9 cellular contexts compared by ENCODE assay signal in the genomic region with DNA sequence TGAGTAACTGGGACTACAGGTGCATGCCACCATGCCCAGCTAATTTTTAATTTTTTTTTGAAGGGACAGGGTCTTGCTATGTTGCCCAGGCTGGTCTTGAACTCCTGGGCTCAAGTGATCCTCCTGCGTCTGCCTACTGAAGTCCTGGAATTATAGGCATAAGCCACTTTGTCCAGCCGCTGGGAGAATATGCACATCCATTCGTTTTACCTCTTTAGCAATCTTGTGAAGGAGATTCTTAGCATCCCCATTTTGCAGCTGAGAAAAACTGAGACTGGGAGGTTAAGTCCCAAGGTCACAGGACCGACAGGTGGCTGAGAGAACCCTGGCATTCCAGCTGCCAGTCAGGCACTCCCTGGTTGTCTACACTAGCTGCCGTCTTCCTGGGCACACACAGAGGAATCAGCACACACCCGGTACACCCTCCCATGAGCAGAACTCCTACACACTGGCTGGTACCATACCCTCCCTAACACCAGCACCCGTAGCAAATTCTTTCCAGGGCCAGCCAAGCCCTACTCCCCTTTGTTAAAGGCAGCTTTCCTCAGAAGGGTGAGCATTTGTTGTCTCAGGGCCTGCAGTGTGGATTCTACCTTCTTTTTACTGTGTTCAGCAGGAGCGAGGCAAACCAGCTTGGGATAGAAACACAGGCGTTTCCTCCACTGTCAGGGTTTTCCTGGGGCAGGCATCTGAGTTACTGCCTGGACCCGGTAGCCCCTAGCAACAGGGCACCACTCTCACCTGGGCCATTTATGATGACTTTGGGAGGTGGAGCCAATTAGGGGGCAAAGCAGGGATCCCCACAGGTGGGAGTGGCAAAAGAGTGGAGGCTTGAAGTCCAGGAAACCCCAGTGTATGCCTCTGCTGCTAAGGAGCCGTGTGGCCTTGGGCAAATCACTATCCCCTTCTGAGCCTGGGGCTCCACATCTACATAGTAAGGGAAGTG.
A peak's percentile ranks its signal among the peaks of the same experiment; 100 is the strongest.
DNase-seq lines count a peak whose midpoint lies in the region; ATAC-seq and TF ChIP-seq lines count a peak whose summit lies in the region.
"Had no signal": no experiment of that assay in that cellular context is flagged by ENCODE, and none has a peak within 500 bp of the region (broad histone marks: within the 10 kb centered on the region; RNA-seq: fewer than 3 reads in every experiment).

No MANE protein-coding gene starts in this region.

- peaks cover 1% of the 10 kb centered on the region for H3K36me3 Mint-ChIP-seq in activated T-helper 1 cell treated with anti-CD3 and anti-CD28 coated beads, Interleukin-12 subunit alpha, Interleukin-12 subunit beta, Interleukin-2, Interleukin-4 antibody, amounts not matched to agents 30 ng/mL and 10 ng/mL and 1 ng/mL, durations not matched to agents 14 hours and 24 hours and 36 hours (ENCODE audit: low read depth)
- no peaks in the 10 kb centered on the region for H3K36me3 Mint-ChIP-seq in memory B cell

- H3K27me3 ChIP-seq in left ventricle myocardium inferior (ENCODE audit: low read depth) (no peaks in the 10 kb centered on the region), aorta (ENCODE audit: control insufficient read depth in 1 of 2, insufficient read depth in 2 of 2, low read length in 1 of 2) (no peaks in the 10 kb centered on the region)

- H3K9me3 Mint-ChIP-seq in activated T-helper 1 cell treated with anti-CD3 and anti-CD28 coated beads, Interleukin-12 subunit alpha, Interleukin-12 subunit beta, Interleukin-2, Interleukin-4 antibody, amounts not matched to agents 30 ng/mL and 10 ng/mL and 1 ng/mL, durations not matched to agents 14 hours and 24 hours and 36 hours: no peaks in the 10 kb centered on the region
- no peaks in the 10 kb centered on the region for H3K9me3 Mint-ChIP-seq in memory B cell

- H3K36me3 ChIP-seq in left ventricle myocardium inferior (no peaks in the 10 kb centered on the region), aorta (ENCODE audit: control insufficient read depth in 1 of 2, insufficient read depth in 2 of 2, low read length in 1 of 2) (no peaks in the 10 kb centered on the region)

- H3K9me3 ChIP-seq in left ventricle myocardium inferior (replicated peaks) (no peaks in the 10 kb centered on the region), aorta (ENCODE audit: control insufficient read depth, low read length) (no peaks in the 10 kb centered on the region)

- intact Hi-C loops in left ventricle myocardium inferior (cut with micrococcal nuclease) (no loop called here), left ventricle myocardium superior (cut with micrococcal nuclease) (loop anchor here (10.0 kb wide), 1 partner anchor 67 kb away; a partner anchor contains a TSS), aorta (cut with DNase I) (loop anchor here in 1 of 2 donors (5.0 kb wide), 3 partner anchors 41 to 79 kb away; no protein-coding TSS in a partner anchor)
- intact Hi-C loops in activated T-helper 1 cell treated with anti-CD3 and anti-CD28 coated beads, Interleukin-12 subunit alpha, Interleukin-12 subunit beta, Interleukin-2, Interleukin-4 antibody, amounts not matched to agents 30 ng/mL and 10 ng/mL and 1 ng/mL, durations not matched to agents 14 hours and 24 hours and 36 hours (cut with micrococcal nuclease): loop anchor here (5.0 to 10.0 kb wide), 3 partner anchors 146 to 417 kb away; a partner anchor contains a TSS

- no peak for DNase-seq in left ventricle myocardium inferior
- no peak for DNase-seq in left ventricle myocardium superior
- no peak for DNase-seq in activated T-helper 1 cell treated with anti-CD3 and anti-CD28 coated beads, Interleukin-12 subunit alpha, Interleukin-12 subunit beta, Interleukin-2, Interleukin-4 antibody, amounts not matched to agents 30 ng/mL and 10 ng/mL and 1 ng/mL, durations not matched to agents 14 hours and 24 hours and 36 hours (ENCODE audit: low spot score)
- DNase-seq in memory B cell (ENCODE audit: low spot score in 2 of 2): no peak
- DNase-seq in aorta: no peak
- DNase-seq in foreskin fibroblast: no peak
- DNase-seq in DMS114 treated with DMSO at 0.1 percent for 48 hours (lab: John Stamatoyannopoulos, UW; ENCODE audit: unreplicated experiment): no peak
- DNase-seq: activated CD4-positive, alpha-beta T cell treated with anti-CD3 and anti-CD28 coated beads, Interleukin-2, amount 50 U/mL, for 1 hour had no signal

- WGBS in aorta, 2 donors: 83 to 88% methylated on average over 11 of the region's 11 CpGs

- ATAC-seq in left ventricle myocardium superior (no peak), memory B cell (ENCODE audit: low read depth) (no peak), aorta (ENCODE audit: low FRiP score) (no peak), HG02588 (IDR thresholded peaks at IDR 0.05; ENCODE audit: unreplicated experiment) (no peak)

- H3K4me1 ChIP-seq in left ventricle myocardium inferior (peaks cover 72% of the 10 kb centered on the region), aorta (ENCODE audit: control insufficient read depth in 1 of 2, insufficient read depth in 2 of 2, low read length in 2 of 2) (no peaks in the 10 kb centered on the region)

- H3K27me3 Mint-ChIP-seq in activated T-helper 1 cell treated with anti-CD3 and anti-CD28 coated beads, Interleukin-12 subunit alpha, Interleukin-12 subunit beta, Interleukin-2, Interleukin-4 antibody, amounts not matched to agents 30 ng/mL and 10 ng/mL and 1 ng/mL, durations not matched to agents 14 hours and 24 hours and 36 hours (ENCODE audit: insufficient read depth): peaks cover 9% of the 10 kb centered on the region
- H3K27me3 Mint-ChIP-seq in memory B cell: no peaks in the 10 kb centered on the region

- TF ChIP-seq CTCF in left ventricle myocardium inferior (IDR thresholded peaks at IDR 0.05; ENCODE audit: borderline replicate concordance): no peak
- TF ChIP-seq CTCF in foreskin fibroblast (IDR thresholded peaks at IDR 0.05; ENCODE audit: low read depth, low read length): no peak

- H3K27ac ChIP-seq in left ventricle myocardium inferior (replicated peaks): peak overlapping the region; percentile 96
- peak overlapping the region; percentile 32 to 73 for H3K27ac ChIP-seq in aorta (ENCODE audit: low read depth in 1 of 2, low read length in 2 of 2)

- peak overlapping the region; percentile 6 for H3K27ac Mint-ChIP-seq in activated T-helper 1 cell treated with anti-CD3 and anti-CD28 coated beads, Interleukin-12 subunit alpha, Interleukin-12 subunit beta, Interleukin-2, Interleukin-4 antibody, amounts not matched to agents 30 ng/mL and 10 ng/mL and 1 ng/mL, durations not matched to agents 14 hours and 24 hours and 36 hours
- peak overlapping the region; percentile 99 for H3K27ac Mint-ChIP-seq in memory B cell

- no peak overlapping the region for H3K4me3 ChIP-seq in left ventricle myocardium inferior
- H3K4me3 ChIP-seq in aorta (ENCODE audit: low read length in 2 of 2): no peak overlapping the region
- no peak overlapping the region for H3K4me3 ChIP-seq in foreskin fibroblast (ENCODE audit: low read depth in 1 of 2, low read length in 2 of 2)

- peak overlapping the region; percentile 3 for H3K4me3 Mint-ChIP-seq in activated T-helper 1 cell treated with anti-CD3 and anti-CD28 coated beads, Interleukin-12 subunit alpha, Interleukin-12 subunit beta, Interleukin-2, Interleukin-4 antibody, amounts not matched to agents 30 ng/mL and 10 ng/mL and 1 ng/mL, durations not matched to agents 14 hours and 24 hours and 36 hours
- H3K4me3 Mint-ChIP-seq in memory B cell: no peak overlapping the region

- peaks cover 91% of the 10 kb centered on the region for H3K4me1 Mint-ChIP-seq in activated T-helper 1 cell treated with anti-CD3 and anti-CD28 coated beads, Interleukin-12 subunit alpha, Interleukin-12 subunit beta, Interleukin-2, Interleukin-4 antibody, amounts not matched to agents 30 ng/mL and 10 ng/mL and 1 ng/mL, durations not matched to agents 14 hours and 24 hours and 36 hours (ENCODE audit: low read depth)
- H3K4me1 Mint-ChIP-seq in memory B cell: peaks cover 45% of the 10 kb centered on the region
